ENCODE assay signal across 24 cellular contexts in the genomic region with DNA sequence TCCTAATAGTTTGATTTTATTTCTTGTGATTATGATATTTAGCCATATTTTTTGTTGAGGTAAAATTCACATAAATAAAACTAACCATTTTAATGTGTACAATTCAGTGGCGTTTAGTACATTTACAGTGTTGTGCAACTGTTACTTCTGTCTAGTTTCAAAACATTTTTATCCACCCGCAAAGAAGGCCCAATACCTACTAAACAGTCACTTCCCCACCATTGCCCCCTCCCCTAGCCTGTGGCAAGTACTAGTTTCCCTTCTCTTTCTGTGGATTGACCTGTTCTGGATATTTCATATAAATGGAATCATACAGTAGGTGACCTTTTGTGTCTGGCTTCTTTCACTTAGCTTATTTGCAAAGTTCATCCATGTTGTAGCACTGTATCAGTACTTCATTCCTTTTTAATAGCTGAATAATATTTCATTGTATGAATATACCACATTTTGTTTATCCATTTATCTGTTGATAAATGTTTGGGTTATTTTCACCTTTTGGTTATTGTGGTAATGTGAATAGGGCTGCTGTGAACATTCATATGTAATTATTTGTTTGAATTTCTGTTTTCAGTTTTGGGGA. TPM values are rescaled to one million over a fixed set of nuclear protein-coding genes. Genes with fewer than 3 reads are reported as not detected.
DNase-seq lines count a peak whose midpoint lies in the region; FAIRE-seq and TF ChIP-seq lines count a peak whose summit lies in the region.
"Had no signal": no experiment of that assay in that cellular context is flagged by ENCODE, and none has a peak within 500 bp of the region (broad histone marks: within the 10 kb centered on the region; RNA-seq: fewer than 3 reads in every experiment).

No MANE protein-coding gene starts in this region.

- H3K9me3 ChIP-seq in SU-DHL-6 (ENCODE audit: insufficient read depth, low read length) (no peaks in the 10 kb centered on the region), neural progenitor cell (ENCODE audit: low read depth) (no peaks in the 10 kb centered on the region), SJCRH30 (replicated peaks) (no peaks in the 10 kb centered on the region)
- H3K9me3 ChIP-seq: uterus had no signal

- peak overlapping the region; percentile 25 for H3K4me2 ChIP-seq in SU-DHL-6 (ENCODE audit: low read depth, low read length, poor library complexity, severe bottlenecking)
- peak overlapping the region; percentile 2 for H3K4me2 ChIP-seq in neural progenitor cell

- TF ChIP-seq CTCF in NB4 (IDR thresholded peaks at IDR 0.05; ENCODE audit: low read depth, low read length) (no peak), SU-DHL-6 (IDR thresholded peaks at IDR 0.05; ENCODE audit: insufficient read depth, low read length, poor library complexity, severe bottlenecking) (no peak), neural progenitor cell (IDR thresholded peaks at IDR 0.05) (no peak)

- H3K4me1 Mint-ChIP-seq in neural progenitor cell, result peaks cover 12% of the 10 kb centered on the region

- H4K20me1 ChIP-seq in SU-DHL-6 (ENCODE audit: low read depth, low read length) (peaks cover 5% of the 10 kb centered on the region; the same call in 1 of the 2 replicates), neural progenitor cell (ENCODE audit: low read depth) (peaks cover 27% of the 10 kb centered on the region)

- peaks cover 18% of the 10 kb centered on the region for H3K36me3 Mint-ChIP-seq in neural progenitor cell
- H3K36me3 Mint-ChIP-seq: naive B cell had no signal

- no peaks in the 10 kb centered on the region for H3K9me2 ChIP-seq in SU-DHL-6 (replicated peaks; ENCODE audit: insufficient read depth, low read length)

- no peaks in the 10 kb centered on the region for H3K27me3 ChIP-seq in SU-DHL-6 (ENCODE audit: low read length)
- H3K27me3 ChIP-seq in neural progenitor cell, result no peaks in the 10 kb centered on the region
- H3K27me3 ChIP-seq in SJCRH30, result no peaks in the 10 kb centered on the region
- H3K27me3 ChIP-seq: uterus had no signal

- H3K79me2 ChIP-seq in SU-DHL-6 (ENCODE audit: insufficient read depth, low read length) (peaks cover 70% of the 10 kb centered on the region), neural progenitor cell (ENCODE audit: low read depth) (peaks cover 78% of the 10 kb centered on the region)

- FAIRE-seq in HTR-8/SVneo (lab: Jason Lieb, UNC), result no peak
- FAIRE-seq: frontal cortex, TTC549 had no signal

- H3K9ac ChIP-seq in SU-DHL-6 (ENCODE audit: low read length) (no peak overlapping the region), neural progenitor cell (no peak overlapping the region)

- DNase-seq in SIG-M5 treated with dmso at 0.1 percent for 504 hours (lab: John Stamatoyannopoulos, UW; ENCODE audit: unreplicated experiment), result peak; percentile 74
- no peak for DNase-seq in SIG-M5 (lab: John Stamatoyannopoulos, UW)
- DNase-seq in NB4 (ENCODE audit: low read depth), result peak; percentile 25
- DNase-seq in neural progenitor cell (ENCODE audit: low spot score), result no peak
- DNase-seq in activated effector memory CD4-positive, alpha-beta T cell treated with Interleukin-2 at 50 U/mL for 16 hours, result no peak
- DNase-seq in HTR-8/SVneo (ENCODE audit: insufficient read length, low spot score), result no peak
- DNase-seq in SJCRH30, result no peak
- DNase-seq: activated T-cell treated with anti-CD3 and anti-CD28 coated beads, Interleukin-2, amount 50 U/mL, for 48 hours; DMS 273 treated with DMSO at 0.1 percent for 48 hours; GF-D8; left colon; mesenchymal stem cell; naive B cell; NCI-H1417; NCI-H524 treated with DMSO at 0.1 percent for 48 hours; SW 1271; uterus had no signal

- no peak for TF ChIP-seq POLR2A in NB4 (IDR thresholded peaks at IDR 0.05; ENCODE audit: extremely low read depth, insufficient read length)

- no peak overlapping the region for H3K4me3 Mint-ChIP-seq in neural progenitor cell
- H3K4me3 Mint-ChIP-seq: activated naive CD4-positive, alpha-beta T cell treated with anti-CD3 and anti-CD28 coated beads, Interleukin-2, amount 50 U/mL, for 24 hours; naive B cell had no signal

- H3K36me3 ChIP-seq in SU-DHL-6 (ENCODE audit: low read length) (peaks cover 26% of the 10 kb centered on the region), neural progenitor cell (peaks cover 16% of the 10 kb centered on the region), SJCRH30 (peaks cover 50% of the 10 kb centered on the region)
- H3K36me3 ChIP-seq: uterus had no signal

- peaks cover 4% of the 10 kb centered on the region; the same call in 1 of the 2 replicates for H3F3A ChIP-seq in SU-DHL-6 (ENCODE audit: insufficient read depth)
- H3F3A ChIP-seq in neural progenitor cell (ENCODE audit: low read depth), result peaks cover 7% of the 10 kb centered on the region

- H3K27ac Mint-ChIP-seq in neural progenitor cell, result no peak overlapping the region
- H3K27ac Mint-ChIP-seq: activated naive CD4-positive, alpha-beta T cell treated with anti-CD3 and anti-CD28 coated beads, Interleukin-2, amount 50 U/mL, for 24 hours; naive B cell had no signal

- H3K27ac ChIP-seq in SU-DHL-6 (ENCODE audit: low read depth, low read length), result no peak overlapping the region
- H3K27ac ChIP-seq in neural progenitor cell, result no peak overlapping the region
- H3K27ac ChIP-seq in SJCRH30, result no peak overlapping the region
- H3K27ac ChIP-seq: 22Rv1, uterus had no signal

- H3K4me3 ChIP-seq in NB4 (ENCODE audit: low read depth, low read length), result no peak overlapping the region
- no peak overlapping the region for H3K4me3 ChIP-seq in SU-DHL-6 (ENCODE audit: insufficient read depth, low read length, poor library complexity, severe bottlenecking)
- H3K4me3 ChIP-seq in neural progenitor cell, result peak overlapping the region; percentile 9
- no peak overlapping the region for H3K4me3 ChIP-seq in SJCRH30
- H3K4me3 ChIP-seq: uterus had no signal

- H3K9me3 Mint-ChIP-seq in neural progenitor cell, result no peaks in the 10 kb centered on the region
- H3K9me3 Mint-ChIP-seq: activated naive CD4-positive, alpha-beta T cell treated with anti-CD3 and anti-CD28 coated beads, Interleukin-2, amount 50 U/mL, for 24 hours; naive B cell had no signal

- H2AFZ ChIP-seq in SU-DHL-6 (ENCODE audit: low read depth, low read length, severe bottlenecking), result no peak overlapping the region
- no peak overlapping the region for H2AFZ ChIP-seq in neural progenitor cell (replicated peaks)

- H3K27me3 Mint-ChIP-seq in neural progenitor cell (ENCODE audit: insufficient read depth, low read depth), result peaks cover 4% of the 10 kb centered on the region
- H3K27me3 Mint-ChIP-seq: activated naive CD4-positive, alpha-beta T cell treated with anti-CD3 and anti-CD28 coated beads, Interleukin-2, amount 50 U/mL, for 24 hours; naive B cell had no signal

- peaks cover 5% of the 10 kb centered on the region for H3K4me1 ChIP-seq in neural progenitor cell
- peaks cover 9% of the 10 kb centered on the region for H3K4me1 ChIP-seq in SJCRH30
- H3K4me1 ChIP-seq: uterus had no signal

RNA-seq across cellular contexts. Expression of a gene that starts 4.1 kb away (rescaled TPM):
- total RNA-seq in neural progenitor cell (ENCODE audit: low replicate concordance), result 30.9 and 33.2 TPM in 2 replicates
- total RNA-seq in SJCRH30 (2014; rRNA removed; shearing (Covaris generic)), result 24.3 and 28.0 TPM in 2 replicates

RNA-seq across cellular contexts. Expression of a gene that starts 14.8 kb away (rescaled TPM):
- total RNA-seq in neural progenitor cell (ENCODE audit: low replicate concordance), result 1.1 TPM in 1 of 2 replicates, not detected in the other
- total RNA-seq in SJCRH30 (2014; rRNA removed; shearing (Covaris generic)), result not detected in 2 replicates
- total RNA-seq: activated CD8-positive, alpha-beta memory T cell treated with anti-CD3 and anti-CD28 coated beads for 36 hours; left colon; osteocyte; uterus had no signal

Comparison
In these comparisons a context has a peak if more than half of its experiments do, and no peak if none do; other contexts are left out.
1. DNase-seq: peak in SIG-M5 treated with dmso at 0.1 percent for 504 hours (single experiment) and NB4 (single experiment); none in SIG-M5 (single experiment), neural progenitor cell (single experiment), activated effector memory CD4-positive, alpha-beta T cell treated with Interleukin-2 at 50 U/mL for 16 hours (single experiment), HTR-8/SVneo (single experiment) and SJCRH30 (0 of 2).